Comparison of ENCODE assay signal across 10 cellular contexts in genomic region chr17:44547625-44548297, GRCh38. TPM values are rescaled to one million over a fixed set of nuclear protein-coding genes. Genes with fewer than 3 reads are reported as not detected.
DNase-seq lines count a peak whose midpoint lies in the region; ATAC-seq and TF ChIP-seq lines count a peak whose summit lies in the region.
"Had no signal": no experiment of that assay in that cellular context is flagged by ENCODE, and none has a peak within 500 bp of the region (broad histone marks: within the 10 kb centered on the region; RNA-seq: fewer than 3 reads in every experiment).

No MANE protein-coding gene starts in this region.

- no peaks in the 10 kb centered on the region for H3K36me3 ChIP-seq in adipocyte (ENCODE audit: control insufficient read depth, insufficient read depth, low read length, severe bottlenecking)
- H3K36me3 ChIP-seq in smooth muscle cell (ENCODE audit: low read depth): no peaks in the 10 kb centered on the region

- H3K27me3 ChIP-seq in adipocyte (replicated peaks; ENCODE audit: control insufficient read depth, insufficient read depth, low read length) (no peaks in the 10 kb centered on the region), smooth muscle cell (ENCODE audit: low read depth) (no peaks in the 10 kb centered on the region)

- peak overlapping the region; percentile 46 for H2AFZ ChIP-seq in smooth muscle cell (ENCODE audit: low read depth)

- no peaks in the 10 kb centered on the region for H3K79me2 ChIP-seq in smooth muscle cell (ENCODE audit: low read depth)

- H4K20me1 ChIP-seq in smooth muscle cell (ENCODE audit: low read depth): no peaks in the 10 kb centered on the region

- peaks cover 22% of the 10 kb centered on the region for H3F3A ChIP-seq in smooth muscle cell (ENCODE audit: low read depth)

- H3K9me3 ChIP-seq in adipocyte (ENCODE audit: control insufficient read depth, low read length): no peaks in the 10 kb centered on the region
- H3K9me3 ChIP-seq in smooth muscle cell (replicated peaks; ENCODE audit: low read depth): no peaks in the 10 kb centered on the region

- no peak overlapping the region for H3K4me2 ChIP-seq in smooth muscle cell

- H3K4me1 ChIP-seq in adipocyte (ENCODE audit: control insufficient read depth, insufficient read depth, low read length) (peaks cover 61% of the 10 kb centered on the region), smooth muscle cell (ENCODE audit: low read depth) (peaks cover 63% of the 10 kb centered on the region)

- peak overlapping the region; percentile 80 for H3K27ac ChIP-seq in smooth muscle cell (ENCODE audit: low read depth)

- H3K4me3 ChIP-seq in adipocyte (ENCODE audit: low read length) (peak overlapping the region; percentile 15), smooth muscle cell (no peak overlapping the region)

- no peak for ATAC-seq in GM21723 (IDR thresholded peaks at IDR 0.05; ENCODE audit: unreplicated experiment)
- no peak for ATAC-seq in HG02571 (IDR thresholded peaks at IDR 0.05; ENCODE audit: unreplicated experiment)

- H3K9ac ChIP-seq in adipocyte (ENCODE audit: low read length): peak overlapping the region; percentile 49
- no peak overlapping the region for H3K9ac ChIP-seq in smooth muscle cell (ENCODE audit: low read depth)

- DNase-seq in Kasumi-1 (lab: John Stamatoyannopoulos, UW) (peak; percentile 38 to 45), adipocyte (ENCODE audit: low read depth) (peak; percentile 60), iPS-NIHi7 (ENCODE audit: extremely low spot score) (peak; percentile 66), smooth muscle cell (lab: John Stamatoyannopoulos, UW; ENCODE audit: unreplicated experiment) (no peak), NCI-H524 treated with DMSO at 0.1 percent for 48 hours (lab: John Stamatoyannopoulos, UW) (no peak)
- DNase-seq: activated CD4-positive, CD25-positive, alpha-beta regulatory T cell; activated gamma-delta T cell treated with Interleukin-2 at 50 U/mL for 16 hours; effector memory CD4-positive, alpha-beta T cell had no signal

- TF ChIP-seq CTCF in smooth muscle cell (IDR thresholded peaks at IDR 0.05; ENCODE audit: borderline replicate concordance, insufficient read depth, poor library complexity, severe bottlenecking): no peak

- 67% methylated on average over 4 of the region's 4 CpGs for WGBS in smooth muscle cell (ENCODE audit: low lambda C conversion rate)

RNA-seq across cellular contexts. Expression of gene FZD2, which starts 9.5 kb away (rescaled TPM):
- total RNA-seq in smooth muscle cell: 19.8 and 29.7 TPM in 2 replicates
- 31.3 and 33.7 TPM in 2 replicates for polyA plus RNA-seq in smooth muscle cell

RNA-seq across cellular contexts. Expression of gene GPATCH8, which starts 44.6 kb away (rescaled TPM):
- total RNA-seq in smooth muscle cell: 17.6 and 20.2 TPM in 2 replicates
- polyA plus RNA-seq in smooth muscle cell: 25.0 and 34.3 TPM in 2 replicates

Comparison
In these comparisons a context has a peak if more than half of its experiments do, and no peak if none do; other contexts are left out.
1. DNase-seq: peak in Kasumi-1 (2 of 2), adipocyte (single experiment) and iPS-NIHi7 (single experiment); none in smooth muscle cell (single experiment) and NCI-H524 treated with DMSO at 0.1 percent for 48 hours (single experiment).